26 cellular contexts compared by ENCODE assay signal in genomic region chr5:180908400-180908799, GRCh38. TPM values are rescaled to one million over a fixed set of nuclear protein-coding genes. Genes with fewer than 3 reads are reported as not detected.
DNase-seq lines count a peak whose midpoint lies in the region; ATAC-seq and TF ChIP-seq lines count a peak whose summit lies in the region.
"Had no signal": no experiment of that assay in that cellular context is flagged by ENCODE, and none has a peak within 500 bp of the region (broad histone marks: within the 10 kb centered on the region; RNA-seq: fewer than 3 reads in every experiment).

No MANE protein-coding gene starts in this region.

- H3K36me3 Mint-ChIP-seq in GM23338 (ENCODE audit: low read depth) (peaks cover 9% of the 10 kb centered on the region; the same call in 2 of the 3 replicates), WTC11 (peaks cover 10% of the 10 kb centered on the region; the same call in 1 of the 2 replicates)

- H3K23ac ChIP-seq in neuronal stem cell (ENCODE audit: low read depth, low read length, poor library complexity) = no peak overlapping the region

- H3K36me3 ChIP-seq in GM23338 (ENCODE audit: insufficient read depth) (no peaks in the 10 kb centered on the region), iPS-20b (ENCODE audit: insufficient read depth, low read depth, low read length) (no peaks in the 10 kb centered on the region), neuronal stem cell (replicated peaks in 1 of 2; ENCODE audit: control insufficient read depth in 2 of 2, insufficient read depth in 2 of 2, low read length in 2 of 2) (no peaks in the 10 kb centered on the region)
- H3K36me3 ChIP-seq: BE2C, HAP-1 had no signal

- H3K4me1 ChIP-seq in GM23338 (ENCODE audit: insufficient read depth) = peaks cover 13% of the 10 kb centered on the region
- H3K4me1 ChIP-seq in iPS-20b (ENCODE audit: insufficient read depth, low read length) = peaks cover 14% of the 10 kb centered on the region; the same call in 1 of the 2 replicates
- peaks cover 0 to 10% of the 10 kb centered on the region in 2 donors for H3K4me1 ChIP-seq in neuronal stem cell (ENCODE audit: control insufficient read depth in 2 of 2, insufficient read depth in 1 of 2, low read depth in 1 of 2, low read length in 2 of 2)
- H3K4me1 ChIP-seq: BE2C, Caco-2, HAP-1, Peyer's patch had no signal

- no peak overlapping the region for H4K91ac ChIP-seq in neuronal stem cell (ENCODE audit: low read depth, low read length, poor library complexity)

- H3K4me1 Mint-ChIP-seq in GM23338 (peaks cover 28% of the 10 kb centered on the region), WTC11 (peaks cover 37% of the 10 kb centered on the region)

- H2AFZ ChIP-seq in GM23338 = peak overlapping the region; percentile 81; the same call in 1 of the 2 replicates
- H2AFZ ChIP-seq in neuronal stem cell (ENCODE audit: low read length) = peak overlapping the region; percentile 38

- no peaks in the 10 kb centered on the region for H3F3A ChIP-seq in GM23338 (replicated peaks; ENCODE audit: low read depth)

- peaks cover 12% of the 10 kb centered on the region for H3K9me2 ChIP-seq in GM23338 (ENCODE audit: insufficient read depth)

- no peak overlapping the region for H3K14ac ChIP-seq in neuronal stem cell (ENCODE audit: low read length)

- no peak overlapping the region for H2BK120ac ChIP-seq in neuronal stem cell (ENCODE audit: low read depth, low read length)

- no CpG with 5 or more reads among the region's 9 CpGs for WGBS in neuronal stem cell (ENCODE audit: extremely low coverage in 2 of 2, insufficient read length in 2 of 2, insufficient replicate concordance in 1 of 2), 2 donors

- H3K27ac Mint-ChIP-seq in GM23338 (no peak overlapping the region), WTC11 (peak overlapping the region; percentile 79)
- H3K27ac Mint-ChIP-seq: CD4-positive, alpha-beta T cell; IgD-negative memory B cell had no signal

- no peaks in the 10 kb centered on the region for H4K20me1 ChIP-seq in GM23338 (replicated peaks; ENCODE audit: insufficient read depth)

- H3K9ac ChIP-seq in iPS-20b (ENCODE audit: low read depth, low read length) (no peak overlapping the region), neuronal stem cell (ENCODE audit: low read depth, low read length, poor library complexity) (no peak overlapping the region)

- H2BK12ac ChIP-seq in neuronal stem cell (ENCODE audit: low read length) = peak overlapping the region; percentile 24

- H3K27ac ChIP-seq in GM23338 (ENCODE audit: low read depth) (no peak overlapping the region), iPS-20b (ENCODE audit: low read length) (no peak overlapping the region), neuronal stem cell (replicated peaks; ENCODE audit: low read length) (no peak overlapping the region)
- H3K27ac ChIP-seq: Peyer's patch had no signal

- ATAC-seq in GM23338 = no peak
- ATAC-seq in WTC11 = no peak; the same call in 1 of the 2 replicates
- ATAC-seq in omental fat pad (ENCODE audit: low FRiP score) = no peak
- no peak for ATAC-seq in HG02870 (IDR thresholded peaks at IDR 0.05; ENCODE audit: unreplicated experiment)
- ATAC-seq: SK-N-SH treated with all-trans-retinoic acid at 6 μM for 48 hours had no signal

- peak overlapping the region; percentile 91 for H3K18ac ChIP-seq in neuronal stem cell (ENCODE audit: low read length)

- H2AK5ac ChIP-seq in neuronal stem cell (ENCODE audit: low read depth, low read length) = no peak overlapping the region

- H3K4ac ChIP-seq in neuronal stem cell (ENCODE audit: low read length) = peak overlapping the region; percentile 6

- CTCF ChIA-PET in WTC11 (lab: Charles Lee) = no interaction called here

- H3K4me2 ChIP-seq in GM23338 = no peak overlapping the region
- H3K4me2 ChIP-seq in neuronal stem cell (ENCODE audit: insufficient read depth, low read length, poor library complexity, severe bottlenecking) = no peak overlapping the region

- H3K27me3 ChIP-seq in GM23338 (ENCODE audit: insufficient read depth) = no peaks in the 10 kb centered on the region
- no peaks in the 10 kb centered on the region for H3K27me3 ChIP-seq in iPS-20b (ENCODE audit: insufficient read depth, low read length)
- H3K27me3 ChIP-seq in neuronal stem cell (ENCODE audit: control insufficient read depth in 3 of 3, insufficient read depth in 3 of 3, low read depth in 1 of 3, low read length in 3 of 3) = peaks cover 0 to 2% (median 0%) of the 10 kb centered on the region in 3 experiments
- H3K27me3 ChIP-seq: Peyer's patch had no signal

- H3K9me3 Mint-ChIP-seq in GM23338 (peaks cover 13% of the 10 kb centered on the region), WTC11 (peaks cover 14% of the 10 kb centered on the region)
- H3K9me3 Mint-ChIP-seq: CD4-positive, alpha-beta T cell had no signal

- no peaks in the 10 kb centered on the region; the same call in 1 of the 2 replicates for H3K9me3 ChIP-seq in iPS-20b (ENCODE audit: insufficient read depth, low read depth, low read length)
- peaks cover 0 to 3% of the 10 kb centered on the region in 2 donors for H3K9me3 ChIP-seq in neuronal stem cell (replicated peaks in 1 of 2; ENCODE audit: control insufficient read depth in 2 of 2, insufficient read depth in 1 of 2, low read depth in 1 of 2, low read length in 2 of 2)
- H3K9me3 ChIP-seq: BE2C, Caco-2, HAP-1, Peyer's patch had no signal

- peak overlapping the region; percentile 68 for H2BK15ac ChIP-seq in neuronal stem cell (ENCODE audit: low read length)

- H3K27me3 Mint-ChIP-seq in GM23338 (ENCODE audit: insufficient read depth, low read depth, poor library complexity) (no peaks in the 10 kb centered on the region), WTC11 (ENCODE audit: low read depth) (peaks cover 5% of the 10 kb centered on the region)

- no peaks in the 10 kb centered on the region for H3K79me1 ChIP-seq in neuronal stem cell (ENCODE audit: low read depth, low read length)

- TF ChIP-seq CTCF in GM23338 (conservative IDR thresholded peaks at IDR 0.05; ENCODE audit: low read depth in 2 of 2) (no peak), WTC11 (IDR thresholded peaks at IDR 0.05) (no peak), omental fat pad (IDR thresholded peaks at IDR 0.05) (no peak)

- POLR2A ChIA-PET in WTC11 (lab: Charles Lee) = interaction anchor here (0.5 kb wide), 1 partner anchor 155 kb away, joined by 5 read pairs; no protein-coding TSS in a partner anchor

- no peak overlapping the region for H4K8ac ChIP-seq in neuronal stem cell (ENCODE audit: low read depth, low read length)

- DNase-seq in GM23338 (ENCODE audit: low spot score) (no peak), WTC11 (ENCODE audit: low spot score) (no peak), neuronal stem cell (ENCODE audit: low spot score) (no peak), omental fat pad (ENCODE audit: low spot score) (no peak), NCI-H510A (lab: John Stamatoyannopoulos, UW) (no peak)
- no peak for DNase-seq in stimulated activated CD4-positive, alpha-beta T cell treated with anti-CD3 and anti-CD28 coated beads, Interleukin-15, amount 100 ng/mL, for 24 hours
- DNase-seq: BE2C; Caco-2; CD4-positive, alpha-beta T cell; DMS153; GDM1; Kasumi-1; NCI-H1048; NCI-H1436; NCI-H187 treated with DMSO at 0.1 percent for 48 hours; NCI-H510A treated with DMSO at 0.1 percent for 48 hours; NCI-H774; NK-92 treated with Interleukin-12 subunit alpha and Interleukin-12 subunit beta, amount 100 ng/mL, for 24 hours; Peyer's patch had no signal

- H2BK5ac ChIP-seq in neuronal stem cell (ENCODE audit: low read length) = no peak overlapping the region

- no peaks in the 10 kb centered on the region for H3K79me2 ChIP-seq in GM23338 (replicated peaks; ENCODE audit: insufficient read depth)

- no peak overlapping the region for H3K4me3 Mint-ChIP-seq in GM23338
- H3K4me3 Mint-ChIP-seq in WTC11 = peak overlapping the region; percentile 60
- H3K4me3 Mint-ChIP-seq: CD4-positive, alpha-beta T cell; IgD-negative memory B cell had no signal

- H3K4me3 ChIP-seq in GM23338 (no peak overlapping the region), iPS-20b (ENCODE audit: low read length) (peak overlapping the region; percentile 2; the same call in 1 of the 2 replicates), neuronal stem cell (ENCODE audit: low read length in 2 of 2) (no peak overlapping the region)
- H3K4me3 ChIP-seq: HAP-1, Peyer's patch had no signal

TF ChIP-seq in GM23338, 12 proteins besides CTCF, POLR2A, EP300 and RAD21 (continues in another document):
- TF ChIP-seq NANOG (IDR thresholded peaks at IDR 0.05; ENCODE audit: borderline replicate concordance) = no peak

TF ChIP-seq in WTC11, 78 proteins besides CTCF, POLR2A, EP300 and RAD21:
- TF ChIP-seq ZMAT4 (CRISPR knock-in tag; IDR thresholded peaks at IDR 0.05) (no peak), ZNF121 (CRISPR knock-in tag; IDR thresholded peaks at IDR 0.05) (peak; percentile 62)

RNA-seq across cellular contexts. Expression of gene BTNL8, which starts 9.4 kb away (rescaled TPM):
- total RNA-seq in GM23338 (2014; rRNA removed; shearing (Covaris generic)) = 0.85 TPM in 1 of 2 replicates, not detected in the other
- polyA plus RNA-seq in GM23338 (2016; fragmentation: Nextera tagmentation; extraction: Ambion mirVana) = 0.23 TPM in 1 of 2 replicates, not detected in the other
- total RNA-seq in WTC11 (2021) (0.48 to 0.96 TPM (median 0.85 TPM) in 3 replicates), omental fat pad (1 to 10 TPM; 1.3 to 8.8 (median 3.0) TPM)
- 0.26 TPM for polyA plus RNA-seq in neuronal stem cell (2013, experiment 1 of 2)
- polyA plus RNA-seq in neuronal stem cell (2013, experiment 2 of 2) = 0.26 TPM
- total RNA-seq: A673; CD4-positive, alpha-beta T cell; MCF 10A had no signal
- polyA plus RNA-seq: IgD-negative memory B cell had no signal

RNA-seq across cellular contexts. Expression of gene ZFP62, which starts 47.3 kb away (rescaled TPM):
- total RNA-seq in GM23338 (2014; rRNA removed; shearing (Covaris generic)) = 29.6 and 32.9 TPM in 2 replicates
- 33.2 and 33.7 TPM in 2 replicates for polyA plus RNA-seq in GM23338 (2016; fragmentation: Nextera tagmentation; extraction: Ambion mirVana)
- total RNA-seq in WTC11 (2021) (35.7 to 41.2 TPM (median 39.5 TPM) in 3 replicates), omental fat pad (10 to 100 TPM in 3 of 4 donors, 1 to 10 TPM in 1; 9.2 to 21.8 (median 10.8) TPM)
- polyA plus RNA-seq in neuronal stem cell (2013, experiment 1 of 2) = 36.6 TPM
- 36.1 TPM for polyA plus RNA-seq in neuronal stem cell (2013, experiment 2 of 2)
